In genomic region chr10:110900983-110901382, GRCh38 we compare ENCODE assay signal across 19 cellular contexts. TPM values are rescaled to one million over a fixed set of nuclear protein-coding genes. Genes with fewer than 3 reads are reported as not detected.
DNase-seq lines count a peak whose midpoint lies in the region; ATAC-seq and TF ChIP-seq lines count a peak whose summit lies in the region.
"Had no signal": no experiment of that assay in that cellular context is flagged by ENCODE, and none has a peak within 500 bp of the region (broad histone marks: within the 10 kb centered on the region; RNA-seq: fewer than 3 reads in every experiment).

No MANE protein-coding gene starts in this region.

- no peaks in the 10 kb centered on the region for H3K4me1 ChIP-seq in CD8-positive, alpha-beta T cell (ENCODE audit: insufficient read depth, low read length)

- H3K27me3 Mint-ChIP-seq in activated T-cell treated with anti-CD3 and anti-CD28 coated beads, Interleukin-2, amount 50 U/mL, for 72 hours (ENCODE audit: low read depth): no peaks in the 10 kb centered on the region
- H3K27me3 Mint-ChIP-seq in CD8-positive, alpha-beta T cell (ENCODE audit: low read depth): no peaks in the 10 kb centered on the region
- H3K27me3 Mint-ChIP-seq in activated T-helper 17 cell treated with anti-CD3 and anti-CD28 coated beads, Interleukin-2, amount 50 U/mL, for 72 hours: no peaks in the 10 kb centered on the region
- H3K27me3 Mint-ChIP-seq: CD8-positive, alpha-beta memory T cell had no signal

- H3K9me3 ChIP-seq in CD8-positive, alpha-beta T cell (ENCODE audit: low read length): no peaks in the 10 kb centered on the region
- H3K9me3 ChIP-seq: HAP-1 had no signal

- POLR2A ChIA-PET in CD8-positive, alpha-beta T cell (lab: Charles Lee): interaction anchor here (0.7 to 1.1 kb wide), 2 partner anchors 12 to 18 kb away, joined by 3 to 4 read pairs; partner anchors contain the start of gene BBIP1

- H3K36me3 ChIP-seq in CD8-positive, alpha-beta T cell (ENCODE audit: insufficient read depth, low read length): peaks cover 20% of the 10 kb centered on the region

- peaks cover 6 to 35% of the 10 kb centered on the region in 2 donors for H3K36me3 Mint-ChIP-seq in activated T-cell treated with anti-CD3 and anti-CD28 coated beads, Interleukin-2, amount 50 U/mL, for 72 hours (ENCODE audit: insufficient read depth in 2 of 2)
- H3K36me3 Mint-ChIP-seq in CD8-positive, alpha-beta T cell: peaks cover 75% of the 10 kb centered on the region
- H3K36me3 Mint-ChIP-seq in activated T-helper 17 cell treated with anti-CD3 and anti-CD28 coated beads, Interleukin-2, amount 50 U/mL, for 72 hours (ENCODE audit: low read depth): peaks cover 88% of the 10 kb centered on the region

- TF ChIP-seq CTCF in CD8-positive, alpha-beta T cell (IDR thresholded peaks at IDR 0.05): no peak

- intact Hi-C loops in CD8-positive, alpha-beta T cell (cut with DNase I, micrococcal nuclease): no loop called here

- CTCF ChIA-PET in CD8-positive, alpha-beta T cell (lab: Charles Lee): interaction anchor here (0.9 to 1.2 kb wide), 4 partner anchors 28 to 156 kb away, joined by 3 to 5 read pairs (median 3); no protein-coding TSS in a partner anchor

- no peak overlapping the region for H3K27ac ChIP-seq in CD8-positive, alpha-beta T cell (ENCODE audit: low read depth, low read length)

- no peak overlapping the region for H3K4me3 ChIP-seq in CD8-positive, alpha-beta T cell (ENCODE audit: low read depth, low read length)
- H3K4me3 ChIP-seq: HAP-1 had no signal

- H3K4me3 Mint-ChIP-seq in activated T-cell treated with anti-CD3 and anti-CD28 coated beads, Interleukin-2, amount 50 U/mL, for 72 hours: no peak overlapping the region
- no peak overlapping the region for H3K4me3 Mint-ChIP-seq in CD8-positive, alpha-beta T cell
- no peak overlapping the region for H3K4me3 Mint-ChIP-seq in activated T-helper 17 cell treated with anti-CD3 and anti-CD28 coated beads, Interleukin-2, amount 50 U/mL, for 72 hours
- H3K4me3 Mint-ChIP-seq: CD8-positive, alpha-beta memory T cell had no signal

- H3K9me3 Mint-ChIP-seq in activated T-cell treated with anti-CD3 and anti-CD28 coated beads, Interleukin-2, amount 50 U/mL, for 72 hours: no peaks in the 10 kb centered on the region
- no peaks in the 10 kb centered on the region for H3K9me3 Mint-ChIP-seq in CD8-positive, alpha-beta T cell
- no peaks in the 10 kb centered on the region for H3K9me3 Mint-ChIP-seq in activated T-helper 17 cell treated with anti-CD3 and anti-CD28 coated beads, Interleukin-2, amount 50 U/mL, for 72 hours
- H3K9me3 Mint-ChIP-seq: CD8-positive, alpha-beta memory T cell had no signal

- no peak for DNase-seq in activated T-cell treated with anti-CD3 and anti-CD28 coated beads, Interleukin-2, amount 50 U/mL, for 72 hours
- DNase-seq in activated T-cell treated with anti-CD3 and anti-CD28 coated beads, Interleukin-2, amount 50 U/mL, for 1 hour: no peak
- DNase-seq in CD8-positive, alpha-beta T cell: no peak
- DNase-seq in left lobe of liver (ENCODE audit: low spot score): no peak
- no peak for DNase-seq in 8988T
- no peak for DNase-seq in GDM1 (lab: John Stamatoyannopoulos, UW)
- no peak for DNase-seq in NCI-H1930 (lab: John Stamatoyannopoulos, UW)
- DNase-seq: CD8-positive, alpha-beta memory T cell; DMS53; EL; KBM-7; NCI-H1105 treated with DMSO at 0.1 percent for 48 hours; NCI-H1694; NCI-H2227 treated with DMSO at 0.1 percent for 48 hours; NCI-H510A treated with DMSO at 0.1 percent for 48 hours; SIG-M5 had no signal

- peak overlapping the region; percentile 42 for H3K27ac Mint-ChIP-seq in activated T-cell treated with anti-CD3 and anti-CD28 coated beads, Interleukin-2, amount 50 U/mL, for 72 hours
- H3K27ac Mint-ChIP-seq in CD8-positive, alpha-beta T cell: peak overlapping the region; percentile 56
- H3K27ac Mint-ChIP-seq in activated T-helper 17 cell treated with anti-CD3 and anti-CD28 coated beads, Interleukin-2, amount 50 U/mL, for 72 hours: peak overlapping the region; percentile 84

- H3K27me3 ChIP-seq in CD8-positive, alpha-beta T cell (ENCODE audit: insufficient read depth, low read length): no peaks in the 10 kb centered on the region

- ATAC-seq in activated T-cell treated with anti-CD3 and anti-CD28 coated beads, Interleukin-2, amount 50 U/mL, for 72 hours (replicated peaks in 1 of 2): no peak
- ATAC-seq in CD8-positive, alpha-beta T cell: no peak
- no peak for ATAC-seq in activated T-helper 17 cell treated with anti-CD3 and anti-CD28 coated beads, Interleukin-2, amount 50 U/mL, for 72 hours (replicated peaks)
- ATAC-seq in left lobe of liver: peak; percentile 49
- ATAC-seq: SK-N-SH treated with all-trans-retinoic acid at 6 μM for 48 hours had no signal

- peaks cover 44% of the 10 kb centered on the region for H3K4me1 Mint-ChIP-seq in activated T-cell treated with anti-CD3 and anti-CD28 coated beads, Interleukin-2, amount 50 U/mL, for 72 hours (ENCODE audit: low read depth)
- peaks cover 41% of the 10 kb centered on the region for H3K4me1 Mint-ChIP-seq in CD8-positive, alpha-beta T cell (ENCODE audit: low read depth)
- H3K4me1 Mint-ChIP-seq in activated T-helper 17 cell treated with anti-CD3 and anti-CD28 coated beads, Interleukin-2, amount 50 U/mL, for 72 hours: peaks cover 37% of the 10 kb centered on the region

RNA-seq across cellular contexts. Expression of gene BBIP1, which starts 18.0 kb away (rescaled TPM):
- 10 to 100 TPM; 25.7 to 34.5 TPM for total RNA-seq in activated T-cell treated with anti-CD3 and anti-CD28 coated beads, Interleukin-2, amount 50 U/mL, for 72 hours
- 10 to 100 TPM in 1 of 2 experiments, 1 to 10 TPM in 1; 9.5 to 11.1 TPM for total RNA-seq in CD8-positive, alpha-beta T cell
- 10 to 100 TPM; 24.1 to 40.0 TPM for total RNA-seq in activated T-helper 17 cell treated with anti-CD3 and anti-CD28 coated beads, Interleukin-2, amount 50 U/mL, for 72 hours
- 11.1 TPM for total RNA-seq in left lobe of liver

RNA-seq across cellular contexts. Expression of gene SHOC2, which starts 18.4 kb away (rescaled TPM):
- total RNA-seq in activated T-cell treated with anti-CD3 and anti-CD28 coated beads, Interleukin-2, amount 50 U/mL, for 72 hours: 10 to 100 TPM; 66.1 to 71.3 TPM
- total RNA-seq in CD8-positive, alpha-beta T cell: 10 to 100 TPM; 74.6 to 77.3 TPM
- 10 to 100 TPM; 38.3 to 39.6 TPM for total RNA-seq in activated T-helper 17 cell treated with anti-CD3 and anti-CD28 coated beads, Interleukin-2, amount 50 U/mL, for 72 hours
- total RNA-seq in left lobe of liver: 20.3 TPM

RNA-seq across cellular contexts. Expression of gene PDCD4, which starts 29.3 kb away (rescaled TPM):
- total RNA-seq in activated T-cell treated with anti-CD3 and anti-CD28 coated beads, Interleukin-2, amount 50 U/mL, for 72 hours: 100 to 1,000 TPM; 340 to 386 TPM
- 100 to 1,000 TPM; 672 to 688 TPM for total RNA-seq in CD8-positive, alpha-beta T cell
- 100 to 1,000 TPM in 1 of 2 donors, 10 to 100 TPM in 1; 59.0 to 140 TPM for total RNA-seq in activated T-helper 17 cell treated with anti-CD3 and anti-CD28 coated beads, Interleukin-2, amount 50 U/mL, for 72 hours
- total RNA-seq in left lobe of liver: 30.3 TPM
